Comparison of ENCODE assay signal across 21 cellular contexts in genomic region chr1:227058321-227058751, GRCh38.
DNase-seq lines count a peak whose midpoint lies in the region; ATAC-seq and TF ChIP-seq lines count a peak whose summit lies in the region.
"Had no signal": no experiment of that assay in that cellular context is flagged by ENCODE, and none has a peak within 500 bp of the region (broad histone marks: within the 10 kb centered on the region; RNA-seq: fewer than 3 reads in every experiment).

No MANE protein-coding gene starts in this region.

- TF ChIP-seq CTCF in AG04450 (IDR thresholded peaks at IDR 0.05; ENCODE audit: low read depth, low read length) = no peak
- TF ChIP-seq CTCF in cardiac fibroblast (IDR thresholded peaks at IDR 0.05; ENCODE audit: low read depth, low read length) = no peak
- no peak for TF ChIP-seq CTCF in natural killer cell (IDR thresholded peaks at IDR 0.05)

- ATAC-seq in natural killer cell = no peak
- ATAC-seq: GM23338 had no signal

- no peaks in the 10 kb centered on the region for H3K9me3 Mint-ChIP-seq in natural killer cell
- H3K9me3 Mint-ChIP-seq: GM23338 had no signal

- no peak overlapping the region for H3K27ac Mint-ChIP-seq in natural killer cell
- H3K27ac Mint-ChIP-seq: B cell, GM23338, progenitor cell of endocrine pancreas had no signal

- POLR2A ChIA-PET in AG04450 (lab: Yijun Ruan, JAX) = no interaction called here

- DNase-seq in AG04450 (ENCODE audit: low read depth, low spot score) (peak; percentile 23), LHCN-M2 (ENCODE audit: low read depth) (peak; percentile 79), cardiac fibroblast (ENCODE audit: low read depth in 2 of 2) (peak; percentile 45 to 76), kidney tubule cell (ENCODE audit: low spot score) (peak; percentile 48), caudate nucleus (lab: John Stamatoyannopoulos, UW) (no peak), SIG-M5 (lab: John Stamatoyannopoulos, UW) (no peak), natural killer cell (no peak), T-helper 1 cell (no peak)
- DNase-seq: activated CD8-positive, alpha-beta memory T cell treated with anti-CD3 and anti-CD28 coated beads for 24 hours; activated gamma-delta T cell treated with Interleukin-2 at 50 U/mL for 16 hours; cerebellar nuclear complex; DMS79; MG63; NCI-H2107; SHP77; stimulated activated CD8-positive, alpha-beta memory T cell treated with anti-CD3 and anti-CD28 coated beads, Interleukin-4, amount 100 ng/mL, for 48 hours; transverse colon had no signal

- CTCF ChIA-PET in AG04450 (lab: Charles Lee) = no interaction called here

- H3K36me3 Mint-ChIP-seq in natural killer cell = no peaks in the 10 kb centered on the region

- H3K27me3 ChIP-seq in AG04450 (ENCODE audit: control insufficient read depth, insufficient read depth, low read length) = no peaks in the 10 kb centered on the region
- H3K27me3 ChIP-seq: MG63, transverse colon had no signal

- H3K4me1 Mint-ChIP-seq in natural killer cell = no peaks in the 10 kb centered on the region
- H3K4me1 Mint-ChIP-seq: B cell, GM23338 had no signal

- no peak overlapping the region for H3K4me3 ChIP-seq in AG04450 (ENCODE audit: low read depth, low read length)
- no peak overlapping the region for H3K4me3 ChIP-seq in cardiac fibroblast (replicated peaks in 1 of 2; ENCODE audit: low read depth in 2 of 2, low read length in 2 of 2)
- H3K4me3 ChIP-seq: GM23338, MG63, transverse colon had no signal

- no peaks in the 10 kb centered on the region for H3K9me3 ChIP-seq in AG04450 (ENCODE audit: control insufficient read depth, insufficient read depth, low read length)
- H3K9me3 ChIP-seq: MG63, transverse colon had no signal

- H3K27ac ChIP-seq in AG04450 (ENCODE audit: low read depth, low read length) (no peak overlapping the region), caudate nucleus (ENCODE audit: low read depth, low read length) (no peak overlapping the region)
- H3K27ac ChIP-seq: HL-60, transverse colon had no signal

- peaks cover 0 to 5% of the 10 kb centered on the region in 2 donors for H3K27me3 Mint-ChIP-seq in natural killer cell (ENCODE audit: low read depth in 2 of 2)
- H3K27me3 Mint-ChIP-seq: progenitor cell of endocrine pancreas had no signal

- intact Hi-C loops in natural killer cell (cut with micrococcal nuclease) = no loop called here

- H3K4me3 Mint-ChIP-seq in natural killer cell = no peak overlapping the region
- H3K4me3 Mint-ChIP-seq: B cell, GM23338 had no signal

Comparison
In these comparisons a context has a peak if more than half of its experiments do, and no peak if none do; other contexts are left out.
1. DNase-seq: peak in AG04450 (single experiment), LHCN-M2 (single experiment), cardiac fibroblast (2 of 2) and kidney tubule cell (single experiment); none in caudate nucleus (0 of 61), SIG-M5 (single experiment), natural killer cell (single experiment) and T-helper 1 cell (0 of 5).